21 cellular contexts compared by ENCODE assay signal in genomic region chr5:92070786-92071185, GRCh38.
"Had no signal": no experiment of that assay in that cellular context is flagged by ENCODE, and none has a peak within 500 bp of the region (broad histone marks: within the 10 kb centered on the region; RNA-seq: fewer than 3 reads in every experiment).

No MANE protein-coding gene starts in this region.

- H3K27me3 ChIP-seq: MG63, Peyer's patch, SJCRH30 had no signal

- H3K4me3 ChIP-seq: MG63, Peyer's patch, SJCRH30 had no signal

- H3K4me1 ChIP-seq: Peyer's patch, SJCRH30 had no signal

- H3K27ac ChIP-seq: Peyer's patch, SJCRH30 had no signal

- DNase-seq: Karpas-422, KG1, MG63, NCI-H1092, NCI-H1105 treated with DMSO at 0.1 percent for 48 hours, NCI-H1417 treated with DMSO at 0.1 percent for 48 hours, NCI-H146, NCI-H1694 treated with DMSO at 0.1 percent for 48 hours, NCI-H1930, NCI-H2081, NCI-H2107, NCI-H2227 treated with DMSO at 0.1 percent for 48 hours, NCI-H524 treated with DMSO at 0.1 percent for 48 hours, NCI-H69, NCI-H774, PC-3, Peyer's patch, SHP77 treated with DMSO at 0.1 percent for 48 hours, SJCRH30 had no signal

- H3K9me3 ChIP-seq: MG63, Peyer's patch had no signal

- H3K36me3 ChIP-seq: MG63, Peyer's patch, SJCRH30 had no signal

- ATAC-seq: PC-3, Right ventricle myocardium inferior, SK-N-SH treated with all-trans-retinoic acid at 6 μM for 48 hours had no signal
